In the genomic region with DNA sequence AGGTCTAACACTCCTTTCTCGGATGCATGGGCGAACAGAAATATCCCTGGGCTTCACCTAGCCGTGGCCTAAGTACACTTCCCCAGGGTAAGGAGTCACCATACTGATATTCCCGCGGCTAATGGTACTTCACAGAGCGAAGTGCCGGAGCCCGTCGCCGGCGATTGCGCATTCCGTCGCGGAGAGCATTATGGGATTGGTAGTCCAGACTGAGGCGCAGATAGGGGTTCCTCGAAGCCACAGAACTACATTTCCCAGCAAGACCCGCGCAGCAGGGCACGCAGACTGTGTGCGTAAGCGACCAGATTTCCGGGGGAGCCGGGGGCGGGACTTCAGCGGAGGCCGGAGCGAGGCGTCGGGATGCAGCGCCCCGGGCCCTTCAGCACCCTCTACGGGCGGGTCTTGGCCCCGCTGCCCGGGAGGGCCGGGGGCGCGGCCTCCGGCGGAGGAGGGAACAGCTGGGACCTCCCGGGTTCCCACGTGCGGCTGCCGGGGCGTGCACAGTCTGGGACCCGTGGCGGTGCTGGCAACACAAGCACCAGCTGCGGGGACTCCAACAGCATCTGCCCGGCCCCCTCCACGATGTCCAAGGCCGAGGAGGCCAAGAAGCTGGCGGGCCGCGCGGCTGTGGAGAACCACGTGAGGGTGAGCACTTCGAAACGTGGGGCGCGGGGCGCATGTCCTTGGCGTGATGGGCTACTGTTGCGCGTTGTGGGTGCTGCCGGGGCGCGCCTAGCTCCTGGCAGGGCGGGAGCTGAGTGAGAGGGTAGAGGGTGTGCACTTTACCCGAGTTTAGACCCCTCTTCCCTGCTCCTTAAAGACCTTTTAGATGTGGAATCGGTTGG, we compare ENCODE assay signal across 8 cellular contexts. TPM values are rescaled to one million over a fixed set of nuclear protein-coding genes. Genes with fewer than 3 reads are reported as not detected.
DNase-seq lines count a peak whose midpoint lies in the region; TF ChIP-seq lines count a peak whose summit lies in the region.

A gene (plus strand): TSS at position 335 of the 845 bp plus-strand sequence. CDS start 26 bp downstream, at position 361.

- H3K27me3 ChIP-seq in H7 (ENCODE audit: control insufficient read depth, insufficient read depth, low read length) (no peaks in the 10 kb centered on the region), Loucy (ENCODE audit: insufficient read depth, low read length, poor library complexity, severe bottlenecking) (no peaks in the 10 kb centered on the region)

- H3K4me1 ChIP-seq in Loucy (ENCODE audit: insufficient read depth, low read length, poor library complexity, severe bottlenecking), result peaks cover 48% of the 10 kb centered on the region

- DNase-seq in G401 (ENCODE audit: low spot score) (peak; percentile 98), H7 (peak; percentile 96), fibroblast of pulmonary artery (ENCODE audit: low read depth) (peak; percentile 99)
- DNase-seq in activated T-helper 9 cell treated with anti-CD3 and anti-CD28 coated beads, Interleukin-2, amount 50 U/mL, for 16 hours (ENCODE audit: low read depth), result peak; percentile 98

- peaks cover 12% of the 10 kb centered on the region for H3K36me3 Mint-ChIP-seq in nephron (ENCODE audit: low read depth)
- peaks cover 21% of the 10 kb centered on the region for H3K36me3 Mint-ChIP-seq in stimulated activated naive CD8-positive, alpha-beta T cell treated with anti-CD3 and anti-CD28 coated beads, Interleukin-15, Interleukin-2, amounts not matched to agents 100 ng/mL and 50 ng/mL, for 24 hours (ENCODE audit: low read depth)

- H3K9me2 ChIP-seq in Loucy (replicated peaks; ENCODE audit: low read depth, low read length), result no peaks in the 10 kb centered on the region

- H4K20me1 ChIP-seq in Loucy (ENCODE audit: insufficient read depth, low read length, poor library complexity, severe bottlenecking), result peaks cover 3% of the 10 kb centered on the region

- H3K4me3 ChIP-seq in H7 (ENCODE audit: insufficient read depth, low read depth, low read length) (peak within 1 kb of the TSS; percentile 84), Loucy (ENCODE audit: low read length, poor library complexity, severe bottlenecking) (peak within 1 kb of the TSS; percentile 95), fibroblast of pulmonary artery (replicated peaks; ENCODE audit: low read depth, low read length) (peak within 1 kb of the TSS; percentile 75)

- peaks cover 23% of the 10 kb centered on the region for H3K9me3 Mint-ChIP-seq in nephron
- H3K9me3 Mint-ChIP-seq in stimulated activated naive CD8-positive, alpha-beta T cell treated with anti-CD3 and anti-CD28 coated beads, Interleukin-15, Interleukin-2, amounts not matched to agents 100 ng/mL and 50 ng/mL, for 24 hours, result no peaks in the 10 kb centered on the region

- TF ChIP-seq CTCF in Loucy (conservative IDR thresholded peaks at IDR 0.05; ENCODE audit: low read length) (peak; percentile 49), fibroblast of pulmonary artery (IDR thresholded peaks at IDR 0.05; ENCODE audit: low read length, missing control alignments) (peak; percentile 37), nephron (IDR thresholded peaks at IDR 0.05; ENCODE audit: unreplicated experiment in 3 of 3) (peak; percentile 38 to 65 (median 51))

- TF ChIP-seq POLR2A in Raji (IDR thresholded peaks at IDR 0.05; ENCODE audit: insufficient read depth, low read depth, low read length), result peak; percentile 71

- H2AFZ ChIP-seq in Loucy (ENCODE audit: low read length), result peak within 1 kb of the TSS; percentile 88

- H3K4me3 Mint-ChIP-seq in nephron, result peak within 1 kb of the TSS; percentile 93 to 99 (median 94)
- H3K4me3 Mint-ChIP-seq in stimulated activated naive CD8-positive, alpha-beta T cell treated with anti-CD3 and anti-CD28 coated beads, Interleukin-15, Interleukin-2, amounts not matched to agents 100 ng/mL and 50 ng/mL, for 24 hours, result peak within 1 kb of the TSS; percentile 91

- no peaks in the 10 kb centered on the region for H3K36me3 ChIP-seq in H7 (replicated peaks; ENCODE audit: control insufficient read depth, insufficient read depth, low read length)
- H3K36me3 ChIP-seq in Loucy (ENCODE audit: insufficient read depth, low read length), result no peaks in the 10 kb centered on the region

- in situ Hi-C loops in G401 (cut with HindIII; ENCODE audit: low sequenced_read_pairs), result no loop called here

- no peaks in the 10 kb centered on the region for H3K9me3 ChIP-seq in Loucy (ENCODE audit: insufficient read depth, low read depth, low read length)

- peak within 1 kb of the TSS; percentile 85 for H3K9ac ChIP-seq in Loucy (ENCODE audit: low read depth, low read length, poor library complexity, severe bottlenecking)

- H3K4me1 Mint-ChIP-seq in nephron, result peaks cover 42% of the 10 kb centered on the region
- H3K4me1 Mint-ChIP-seq in stimulated activated naive CD8-positive, alpha-beta T cell treated with anti-CD3 and anti-CD28 coated beads, Interleukin-15, Interleukin-2, amounts not matched to agents 100 ng/mL and 50 ng/mL, for 24 hours (ENCODE audit: low read depth), result peaks cover 58% of the 10 kb centered on the region

- H3F3A ChIP-seq in Loucy (ENCODE audit: low read depth), result no peaks in the 10 kb centered on the region

- H3K27ac Mint-ChIP-seq in nephron, result peak within 1 kb of the TSS; percentile 88 to 96 (median 89)
- H3K27ac Mint-ChIP-seq in stimulated activated naive CD8-positive, alpha-beta T cell treated with anti-CD3 and anti-CD28 coated beads, Interleukin-15, Interleukin-2, amounts not matched to agents 100 ng/mL and 50 ng/mL, for 24 hours, result peak within 1 kb of the TSS; percentile 91

- peak within 1 kb of the TSS; percentile 91 for H3K4me2 ChIP-seq in Loucy (ENCODE audit: low read depth, low read length, poor library complexity, severe bottlenecking)

- peaks cover 56% of the 10 kb centered on the region for H3K79me2 ChIP-seq in Loucy (ENCODE audit: insufficient read depth, low read length)

- H3K27me3 Mint-ChIP-seq in nephron (ENCODE audit: low read depth), result no peaks in the 10 kb centered on the region
- H3K27me3 Mint-ChIP-seq in stimulated activated naive CD8-positive, alpha-beta T cell treated with anti-CD3 and anti-CD28 coated beads, Interleukin-15, Interleukin-2, amounts not matched to agents 100 ng/mL and 50 ng/mL, for 24 hours, result no peaks in the 10 kb centered on the region

RNA-seq across cellular contexts. Expression of the gene that starts here (rescaled TPM):
- 21.8 and 32.5 TPM in 2 replicates for total RNA-seq in G401 (2014; rRNA removed; shearing (Covaris generic))
- 8.6 and 10.3 TPM in 2 replicates for total RNA-seq in H7 (2014; rRNA removed; shearing (Covaris generic))

Comparison
In these comparisons a context has a peak if more than half of its experiments do, and no peak if none do; other contexts are left out.
1. Peak in every context shown above with its lines: DNase-seq and H3K4me3 ChIP-seq.